27 cellular contexts compared by ENCODE assay signal in the genomic region with DNA sequence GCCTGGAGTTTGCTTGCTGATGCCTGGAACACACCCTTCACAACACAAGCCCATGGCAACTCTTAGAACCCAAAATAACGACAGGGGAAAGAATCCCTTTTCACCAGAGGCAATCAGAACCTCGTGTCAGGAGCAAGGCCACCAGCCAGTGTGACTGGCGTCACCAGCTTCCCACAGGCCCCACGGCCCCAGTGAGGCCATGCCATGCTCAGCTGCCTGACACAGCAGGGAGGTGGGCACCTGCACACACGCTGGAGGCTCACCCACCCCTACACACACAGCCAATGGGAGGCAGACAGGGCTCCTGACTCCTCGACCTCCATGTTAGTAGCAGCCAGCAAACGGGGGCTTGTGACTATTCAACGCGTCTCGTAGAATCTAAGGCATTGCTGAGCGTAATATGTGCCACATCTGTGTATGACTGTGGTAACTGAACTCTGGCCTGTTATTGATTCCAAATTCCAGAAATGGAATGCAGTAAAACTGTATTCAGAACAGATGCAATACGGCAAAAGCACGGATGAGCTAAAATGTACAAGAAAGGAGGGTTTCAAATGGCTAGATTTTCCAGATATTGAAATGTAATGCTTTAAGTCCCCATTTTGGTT. TPM values are rescaled to one million over a fixed set of nuclear protein-coding genes. Genes with fewer than 3 reads are reported as not detected.
"Had no signal": no experiment of that assay in that cellular context is flagged by ENCODE, and none has a peak within 500 bp of the region (broad histone marks: within the 10 kb centered on the region; RNA-seq: fewer than 3 reads in every experiment).

No MANE protein-coding gene starts in this region.

- H3K4me3 Mint-ChIP-seq: activated CD8-positive, alpha-beta T cell treated with anti-CD3 and anti-CD28 coated beads, Interleukin-2, amount 10 ng/mL, durations not matched to agents 7 days and 5 days; activated naive CD8-positive, alpha-beta T cell treated with anti-CD3 and anti-CD28 coated beads, Interleukin-2, amount 50 U/mL, for 24 hours; activated T-cell treated with anti-CD3 and anti-CD28 coated beads, Interleukin-2, amount 50 U/mL, for 4 hours; T-helper 1 cell treated with Interleukin-12 subunit alpha and Interleukin-12 subunit beta and Interleukin-4 antibody, amounts not matched to agents 30 μg/mL and 1 μg/mL, for 36 hours; WTC11 had no signal

- H3K9me3 ChIP-seq: ascending aorta had no signal

- H3K4me3 ChIP-seq: ascending aorta, body of pancreas had no signal

- FAIRE-seq: bronchial epithelial cell, RCC 7860 had no signal

- ATAC-seq: activated CD8-positive, alpha-beta T cell treated with anti-CD3 and anti-CD28 coated beads, Interleukin-2, amount 10 ng/mL, durations not matched to agents 7 days and 5 days; activated naive CD4-positive, alpha-beta T cell treated with anti-CD3 and anti-CD28 coated beads, Interleukin-2, amount 50 U/mL, for 72 hours; activated naive CD8-positive, alpha-beta T cell treated with anti-CD3 and anti-CD28 coated beads, Interleukin-2, amount 50 U/mL, for 24 hours; activated T-cell treated with anti-CD3 and anti-CD28 coated beads, Interleukin-2, amount 50 U/mL, for 4 hours; body of pancreas; WTC11 had no signal

- H3K27me3 ChIP-seq: ascending aorta, body of pancreas had no signal

- H3K36me3 ChIP-seq: ascending aorta had no signal

- H3K27ac Mint-ChIP-seq: activated CD8-positive, alpha-beta T cell treated with anti-CD3 and anti-CD28 coated beads, Interleukin-2, amount 10 ng/mL, durations not matched to agents 7 days and 5 days; activated naive CD8-positive, alpha-beta T cell treated with anti-CD3 and anti-CD28 coated beads, Interleukin-2, amount 50 U/mL, for 24 hours; T-helper 1 cell treated with Interleukin-12 subunit alpha and Interleukin-12 subunit beta and Interleukin-4 antibody, amounts not matched to agents 30 μg/mL and 1 μg/mL, for 36 hours; WTC11 had no signal

- H3K4me1 Mint-ChIP-seq: WTC11 had no signal

- H3K27ac ChIP-seq: ascending aorta, body of pancreas had no signal

- DNase-seq: activated CD4-positive, alpha-beta T cell treated with anti-CD3 and anti-CD28 coated beads for 48 hours; activated CD4-positive, alpha-beta T cell treated with anti-CD3 and anti-CD28 coated beads, Interleukin-2, amount 50 U/mL, for 4 hours; activated CD4-positive, CD25-positive, alpha-beta regulatory T cell treated with anti-CD3 and anti-CD28 coated beads, Interleukin-2, amount 50 U/mL, for 72 hours; activated CD8-positive, alpha-beta T cell treated with anti-CD3 and anti-CD28 coated beads, Interleukin-2, amount 10 ng/mL, durations not matched to agents 7 days and 5 days; activated effector memory CD4-positive, alpha-beta T cell treated with anti-CD3 and anti-CD28 coated beads, Interleukin-2, amount 50 U/mL, for 16 hours; activated naive CD4-positive, alpha-beta T cell treated with Interleukin-2 at 50 U/mL for 16 hours; activated naive CD8-positive, alpha-beta T cell treated with anti-CD3 and anti-CD28 coated beads, Interleukin-2, amount 50 U/mL, for 24 hours; activated T-cell treated with anti-CD3 and anti-CD28 coated beads, Interleukin-2, amount 50 U/mL, for 4 hours; amniotic stem cell; body of pancreas; central memory CD4-positive, alpha-beta T cell; Karpas-422; MM.1S; NCI-H1105 treated with DMSO at 0.1 percent for 48 hours; NCI-H1436 treated with DMSO at 0.1 percent for 48 hours; NCI-H187; NCI-H2081 treated with DMSO at 0.1 percent for 48 hours; NCI-H446; NCI-H524; SHP77 treated with DMSO at 0.1 percent for 48 hours had no signal

RNA-seq across cellular contexts. Expression of a gene that starts 28.5 kb away (rescaled TPM):
- total RNA-seq: ascending aorta, SK-MEL-5 had no signal
